13 cellular contexts compared by ENCODE assay signal in genomic region chr7:138542183-138542582, GRCh38.
A peak's percentile ranks its signal among the peaks of the same experiment; 100 is the strongest.
DNase-seq lines count a peak whose midpoint lies in the region; ATAC-seq, FAIRE-seq and TF ChIP-seq lines count a peak whose summit lies in the region.
"Had no signal": no experiment of that assay in that cellular context is flagged by ENCODE, and none has a peak within 500 bp of the region (broad histone marks: within the 10 kb centered on the region; RNA-seq: fewer than 3 reads in every experiment).

No MANE protein-coding gene starts in this region.

- ATAC-seq in HepG2 (no peak), right lobe of liver (no peak), HG02571 (IDR thresholded peaks at IDR 0.05; ENCODE audit: unreplicated experiment) (peak; percentile 68), HG03378 (IDR thresholded peaks at IDR 0.05; ENCODE audit: unreplicated experiment) (peak; percentile 94)

- H3K4me1 ChIP-seq in HepG2 (ENCODE audit: insufficient read depth, low read length) (no peaks in the 10 kb centered on the region), right lobe of liver (peaks cover 0 to 8% (median 0%) of the 10 kb centered on the region in 4 donors)

- TF ChIP-seq EP300 in HepG2 (IDR thresholded peaks at IDR 0.05; ENCODE audit: low read depth in 2 of 2, low read length in 2 of 2) (no peak), HepG2 (CRISPR knock-in tag; IDR thresholded peaks at IDR 0.05; ENCODE audit: borderline replicate concordance) (no peak)

- H4K20me1 ChIP-seq in HepG2 (ENCODE audit: insufficient read depth, low read length) = peaks cover 12% of the 10 kb centered on the region

- POLR2A ChIA-PET in HepG2 (lab: Yijun Ruan, JAX) = interaction anchor here (0.6 to 0.9 kb wide), 2 partner anchors 23 to 1702 kb away, joined by 3 read pairs; no protein-coding TSS in a partner anchor

- BruUV-seq in HepG2 (replicated peaks; lab: Mats Ljungman, UMichigan) = no TSS peak

- in situ Hi-C loops in HepG2 (cut with HindIII; ENCODE audit: extremely low pct_ligation_motif_present, low pct_unique_long_range_greater_than_20kb) = no loop called here

- TF ChIP-seq POLR2A in HepG2 (IDR thresholded peaks at IDR 0.05; ENCODE audit: insufficient read depth in 1 of 2, low read depth in 2 of 2, low read length in 2 of 2) (no peak), right lobe of liver (IDR thresholded peaks at IDR 0.05) (no peak)

- H3K36me3 ChIP-seq in HepG2 (replicated peaks in 1 of 2; ENCODE audit: control insufficient read depth in 1 of 2, insufficient read depth in 2 of 2, low read length in 2 of 2) (peaks cover 11 to 94% of the 10 kb centered on the region in 2 experiments), right lobe of liver (peaks cover 0 to 28% (median 5%) of the 10 kb centered on the region in 4 donors)

- H3K27me3 ChIP-seq in HepG2 (ENCODE audit: control insufficient read depth in 1 of 2, insufficient read depth in 2 of 2, low read length in 2 of 2) (no peaks in the 10 kb centered on the region), right lobe of liver (no peaks in the 10 kb centered on the region)

- H3K4me3 ChIP-seq in HepG2 (replicated peaks in 1 of 3; ENCODE audit: insufficient read depth in 1 of 3, low read depth in 2 of 3, low read length in 3 of 3) (no peak overlapping the region), right lobe of liver (no peak overlapping the region)

- no peak for TF ChIP-seq CTCF in HepG2 (CRISPR knock-in tag; IDR thresholded peaks at IDR 0.05)
- TF ChIP-seq CTCF in right lobe of liver (IDR thresholded peaks at IDR 0.05) = no peak

- no peak for DNase-seq in HepG2 (ENCODE audit: low spot score)
- DNase-seq in right lobe of liver = no peak
- no peak for DNase-seq in NCI-H510A (lab: John Stamatoyannopoulos, UW)
- DNase-seq in H4 (ENCODE audit: low spot score) = no peak
- DNase-seq in AG20443 (ENCODE audit: low spot score) = no peak
- no peak for DNase-seq in activated effector memory CD4-positive, alpha-beta T cell treated with Interleukin-2 at 50 U/mL for 16 hours
- DNase-seq: amygdala, NCI-H146, RPMI8226 had no signal

- H3K4me2 ChIP-seq in HepG2 (ENCODE audit: low read depth, low read length) = no peak overlapping the region

- FAIRE-seq in HepG2 (lab: Jason Lieb, UNC) = no peak
- FAIRE-seq: endothelial cell of umbilical vein, G401.6 had no signal

- CTCF ChIA-PET in HepG2 (lab: Yijun Ruan, JAX; ENCODE audit: low intra/inter-chr PET ratio, low total read pairs) = no interaction called here

- no peak overlapping the region for H3K9ac ChIP-seq in HepG2 (ENCODE audit: insufficient read depth, low read depth, low read length)

- 99% methylated on average over 2 of the region's 2 CpGs for WGBS in HepG2 (ENCODE audit: low lambda C conversion rate)
- WGBS in right lobe of liver (ENCODE audit: insufficient coverage, low coverage, low lambda C conversion rate, missing lambda C conversion rate) = 86% methylated on average over 2 of the region's 2 CpGs

- H2AFZ ChIP-seq in HepG2 (ENCODE audit: low read length) = no peak overlapping the region

- TF ChIP-seq RAD21 in HepG2 (CRISPR knock-in tag; IDR thresholded peaks at IDR 0.05) = no peak

- no peaks in the 10 kb centered on the region for H3K9me3 ChIP-seq in HepG2 (ENCODE audit: low read length)
- no peaks in the 10 kb centered on the region for H3K9me3 ChIP-seq in right lobe of liver

- intact Hi-C loops in HepG2 (cut with micrococcal nuclease; ENCODE audit: unreplicated experiment) (no loop called here), right lobe of liver (cut with DNase I) (no loop called here)

- H3K27ac ChIP-seq in HepG2 (ENCODE audit: extremely low read length, insufficient read depth, low read length) (no peak overlapping the region), right lobe of liver (no peak overlapping the region)

- H3K79me2 ChIP-seq in HepG2 (ENCODE audit: insufficient read depth, low read length) = peaks cover 48% of the 10 kb centered on the region

TF ChIP-seq in HepG2, 621 proteins besides CTCF, POLR2A, EP300 and RAD21:
- TF ChIP-seq FOXP1 (IDR thresholded peaks at IDR 0.05) = no peak
- no peak for TF ChIP-seq FOXP1 (CRISPR knock-in tag; IDR thresholded peaks at IDR 0.05)
- TF ChIP-seq, protein P1, sequence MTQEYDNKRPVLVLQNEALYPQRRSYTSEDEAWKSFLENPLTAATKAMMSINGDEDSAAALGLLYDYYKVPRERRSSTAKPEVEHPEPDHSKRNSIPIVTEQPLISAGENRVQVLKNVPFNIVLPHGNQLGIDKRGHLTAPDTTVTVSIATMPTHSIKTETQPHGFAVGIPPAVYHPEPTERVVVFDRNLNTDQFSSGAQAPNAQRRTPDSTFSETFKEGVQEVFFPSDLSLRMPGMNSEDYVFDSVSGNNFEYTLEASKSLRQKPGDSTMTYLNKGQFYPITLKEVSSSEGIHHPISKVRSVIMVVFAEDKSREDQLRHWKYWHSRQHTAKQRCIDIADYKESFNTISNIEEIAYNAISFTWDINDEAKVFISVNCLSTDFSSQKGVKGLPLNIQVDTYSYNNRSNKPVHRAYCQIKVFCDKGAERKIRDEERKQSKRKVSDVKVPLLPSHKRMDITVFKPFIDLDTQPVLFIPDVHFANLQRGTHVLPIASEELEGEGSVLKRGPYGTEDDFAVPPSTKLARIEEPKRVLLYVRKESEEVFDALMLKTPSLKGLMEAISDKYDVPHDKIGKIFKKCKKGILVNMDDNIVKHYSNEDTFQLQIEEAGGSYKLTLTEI (CRISPR knock-in tag; conservative IDR thresholded peaks at IDR 0.05) = no peak
- TF ChIP-seq MBD4 (IDR thresholded peaks at IDR 0.05; ENCODE audit: borderline replicate concordance, low read length) = no peak
- TF ChIP-seq TBX2 (CRISPR knock-in tag; IDR thresholded peaks at IDR 0.05; ENCODE audit: borderline replicate concordance) = no peak
- TF ChIP-seq, protein P2, sequence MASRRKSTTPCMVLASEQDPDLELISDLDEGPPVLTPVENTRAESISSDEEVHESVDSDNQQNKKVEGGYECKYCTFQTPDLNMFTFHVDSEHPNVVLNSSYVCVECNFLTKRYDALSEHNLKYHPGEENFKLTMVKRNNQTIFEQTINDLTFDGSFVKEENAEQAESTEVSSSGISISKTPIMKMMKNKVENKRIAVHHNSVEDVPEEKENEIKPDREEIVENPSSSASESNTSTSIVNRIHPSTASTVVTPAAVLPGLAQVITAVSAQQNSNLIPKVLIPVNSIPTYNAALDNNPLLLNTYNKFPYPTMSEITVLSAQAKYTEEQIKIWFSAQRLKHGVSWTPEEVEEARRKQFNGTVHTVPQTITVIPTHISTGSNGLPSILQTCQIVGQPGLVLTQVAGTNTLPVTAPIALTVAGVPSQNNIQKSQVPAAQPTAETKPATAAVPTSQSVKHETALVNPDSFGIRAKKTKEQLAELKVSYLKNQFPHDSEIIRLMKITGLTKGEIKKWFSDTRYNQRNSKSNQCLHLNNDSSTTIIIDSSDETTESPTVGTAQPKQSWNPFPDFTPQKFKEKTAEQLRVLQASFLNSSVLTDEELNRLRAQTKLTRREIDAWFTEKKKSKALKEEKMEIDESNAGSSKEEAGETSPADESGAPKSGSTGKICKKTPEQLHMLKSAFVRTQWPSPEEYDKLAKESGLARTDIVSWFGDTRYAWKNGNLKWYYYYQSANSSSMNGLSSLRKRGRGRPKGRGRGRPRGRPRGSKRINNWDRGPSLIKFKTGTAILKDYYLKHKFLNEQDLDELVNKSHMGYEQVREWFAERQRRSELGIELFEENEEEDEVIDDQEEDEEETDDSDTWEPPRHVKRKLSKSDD (CRISPR knock-in tag; IDR thresholded peaks at IDR 0.05; ENCODE audit: low read depth) = no peak
- TF ChIP-seq RBM22 (optimal IDR thresholded peaks at IDR 0.05; ENCODE audit: low read length) = peak; percentile 96

Comparison
In these comparisons a context has a peak if more than half of its experiments do, and no peak if none do; other contexts are left out.
1. ATAC-seq: peak in HG02571 (single experiment) and HG03378 (single experiment); none in HepG2 (single experiment) and right lobe of liver (0 of 4).